In the genomic region with DNA sequence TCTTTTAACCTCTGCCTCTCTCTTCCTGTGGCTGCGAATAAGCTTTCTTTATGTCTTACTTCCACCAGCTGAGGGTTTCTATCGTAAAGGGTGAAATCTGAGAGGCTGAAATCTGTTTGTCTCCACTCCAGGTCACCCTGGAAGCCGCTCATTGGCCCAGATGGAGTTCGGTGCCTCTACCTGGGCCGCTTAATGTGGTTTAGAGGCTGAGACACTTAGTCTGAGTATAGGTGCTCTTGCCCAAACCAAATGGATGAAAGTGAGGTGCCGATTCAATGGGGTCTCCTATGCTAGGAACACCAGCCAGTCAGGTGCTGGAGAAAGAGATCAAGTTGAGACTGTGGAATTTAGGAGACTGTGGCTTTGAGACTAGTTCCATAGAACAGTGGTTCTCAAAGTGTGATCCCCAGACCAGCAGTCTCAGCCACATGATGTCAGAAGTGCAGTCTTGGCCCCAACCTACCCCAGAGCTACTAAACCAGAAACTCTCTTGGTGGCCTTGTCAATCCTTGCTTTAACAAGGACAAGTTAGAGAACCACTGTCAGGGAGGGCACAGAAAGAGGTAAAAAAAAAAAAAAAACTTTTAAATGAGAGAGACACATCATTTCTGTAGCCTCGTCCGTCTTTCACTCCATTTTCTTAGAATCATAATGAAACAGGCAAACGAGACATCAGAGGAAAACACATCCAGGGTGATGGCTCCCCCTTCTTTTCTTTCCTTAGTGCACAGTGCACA, we compare ENCODE assay signal across 10 cellular contexts. TPM values are rescaled to one million over a fixed set of nuclear protein-coding genes. Genes with fewer than 3 reads are reported as not detected.
DNase-seq lines count a peak whose midpoint lies in the region; ATAC-seq and TF ChIP-seq lines count a peak whose summit lies in the region.
"Had no signal": no experiment of that assay in that cellular context is flagged by ENCODE, and none has a peak within 500 bp of the region (broad histone marks: within the 10 kb centered on the region; RNA-seq: fewer than 3 reads in every experiment).

No MANE protein-coding gene starts in this region.

- H3K36me3 Mint-ChIP-seq in activated T-cell treated with anti-CD3 and anti-CD28 coated beads, Interleukin-2, amount 50 U/mL, for 24 hours (ENCODE audit: low read depth) = no peaks in the 10 kb centered on the region
- no peaks in the 10 kb centered on the region for H3K36me3 Mint-ChIP-seq in activated T-cell treated with anti-CD3 and anti-CD28 coated beads, Interleukin-2, amount 50 U/mL, for 72 hours (ENCODE audit: insufficient read depth in 2 of 2)
- H3K36me3 Mint-ChIP-seq in stimulated activated effector memory CD8-positive, alpha-beta T cell treated with anti-CD3 and anti-CD28 coated beads, Interleukin-12 subunit alpha, Interleukin-12 subunit beta, amount 100 ng/mL, for 72 hours = peaks cover 22% of the 10 kb centered on the region
- H3K36me3 Mint-ChIP-seq: neural progenitor cell had no signal

- H3K36me3 ChIP-seq in body of pancreas (replicated peaks in 1 of 2; ENCODE audit: insufficient read depth in 1 of 2, low read depth in 2 of 2) = no peaks in the 10 kb centered on the region
- no peaks in the 10 kb centered on the region for H3K36me3 ChIP-seq in right lobe of liver
- H3K36me3 ChIP-seq: neural progenitor cell had no signal

- no peaks in the 10 kb centered on the region for H3K4me1 ChIP-seq in body of pancreas
- no peaks in the 10 kb centered on the region for H3K4me1 ChIP-seq in right lobe of liver
- H3K4me1 ChIP-seq: neural progenitor cell had no signal

- ATAC-seq in HG02884 (IDR thresholded peaks at IDR 0.05; ENCODE audit: unreplicated experiment) = peak; percentile 67
- ATAC-seq in activated T-cell treated with anti-CD3 and anti-CD28 coated beads, Interleukin-2, amount 50 U/mL, for 72 hours (replicated peaks in 1 of 2) = peak; percentile 91 to 92
- peak; percentile 96 for ATAC-seq in stimulated activated effector memory CD8-positive, alpha-beta T cell treated with anti-CD3 and anti-CD28 coated beads, Interleukin-12 subunit alpha, Interleukin-12 subunit beta, amount 100 ng/mL, for 72 hours
- ATAC-seq in body of pancreas = no peak
- no peak for ATAC-seq in right lobe of liver

- H3K4me3 Mint-ChIP-seq in activated T-cell treated with anti-CD3 and anti-CD28 coated beads, Interleukin-2, amount 50 U/mL, for 24 hours = peak overlapping the region; percentile 38
- peak overlapping the region; percentile 34 to 67 for H3K4me3 Mint-ChIP-seq in activated T-cell treated with anti-CD3 and anti-CD28 coated beads, Interleukin-2, amount 50 U/mL, for 72 hours
- H3K4me3 Mint-ChIP-seq in stimulated activated effector memory CD8-positive, alpha-beta T cell treated with anti-CD3 and anti-CD28 coated beads, Interleukin-12 subunit alpha, Interleukin-12 subunit beta, amount 100 ng/mL, for 72 hours = peak overlapping the region; percentile 53
- H3K4me3 Mint-ChIP-seq: neural progenitor cell had no signal

- peak overlapping the region; percentile 98 for H3K27ac Mint-ChIP-seq in activated T-cell treated with anti-CD3 and anti-CD28 coated beads, Interleukin-2, amount 50 U/mL, for 24 hours
- peak overlapping the region; percentile 80 for H3K27ac Mint-ChIP-seq in activated T-cell treated with anti-CD3 and anti-CD28 coated beads, Interleukin-2, amount 50 U/mL, for 72 hours
- peak overlapping the region; percentile 89 for H3K27ac Mint-ChIP-seq in stimulated activated effector memory CD8-positive, alpha-beta T cell treated with anti-CD3 and anti-CD28 coated beads, Interleukin-12 subunit alpha, Interleukin-12 subunit beta, amount 100 ng/mL, for 72 hours
- H3K27ac Mint-ChIP-seq: neural progenitor cell had no signal

- DNase-seq in activated T-cell treated with anti-CD3 and anti-CD28 coated beads, Interleukin-2, amount 50 U/mL, for 24 hours = peak; percentile 59
- DNase-seq in activated T-cell treated with anti-CD3 and anti-CD28 coated beads, Interleukin-2, amount 50 U/mL, for 1 hour = no peak
- DNase-seq in activated T-cell treated with anti-CD3 and anti-CD28 coated beads, Interleukin-2, amount 50 U/mL, for 72 hours = peak; percentile 68 to 77
- peak in 1 of 2 donors; percentile 83 for DNase-seq in stimulated activated effector memory CD8-positive, alpha-beta T cell treated with anti-CD3 and anti-CD28 coated beads, Interleukin-12 subunit alpha, Interleukin-12 subunit beta, amount 100 ng/mL, for 72 hours (ENCODE audit: low spot score in 2 of 2)
- DNase-seq in body of pancreas (no peak), dorsolateral prefrontal cortex (no peak), right lobe of liver (no peak)

- TF ChIP-seq POLR2A in body of pancreas (IDR thresholded peaks at IDR 0.05) (no peak), right lobe of liver (IDR thresholded peaks at IDR 0.05) (no peak)

- no peaks in the 10 kb centered on the region for H3K9me3 ChIP-seq in body of pancreas
- H3K9me3 ChIP-seq in right lobe of liver = no peaks in the 10 kb centered on the region

- H3K27me3 Mint-ChIP-seq in activated T-cell treated with anti-CD3 and anti-CD28 coated beads, Interleukin-2, amount 50 U/mL, for 24 hours = peaks cover 17% of the 10 kb centered on the region
- peaks cover 37% of the 10 kb centered on the region for H3K27me3 Mint-ChIP-seq in activated T-cell treated with anti-CD3 and anti-CD28 coated beads, Interleukin-2, amount 50 U/mL, for 72 hours (ENCODE audit: low read depth)

- H3K9me3 Mint-ChIP-seq in activated T-cell treated with anti-CD3 and anti-CD28 coated beads, Interleukin-2, amount 50 U/mL, for 24 hours = no peaks in the 10 kb centered on the region
- no peaks in the 10 kb centered on the region for H3K9me3 Mint-ChIP-seq in activated T-cell treated with anti-CD3 and anti-CD28 coated beads, Interleukin-2, amount 50 U/mL, for 72 hours
- H3K9me3 Mint-ChIP-seq in stimulated activated effector memory CD8-positive, alpha-beta T cell treated with anti-CD3 and anti-CD28 coated beads, Interleukin-12 subunit alpha, Interleukin-12 subunit beta, amount 100 ng/mL, for 72 hours = no peaks in the 10 kb centered on the region

- no peak overlapping the region for H3K4me3 ChIP-seq in body of pancreas
- H3K4me3 ChIP-seq in dorsolateral prefrontal cortex = no peak overlapping the region
- no peak overlapping the region for H3K4me3 ChIP-seq in right lobe of liver
- H3K4me3 ChIP-seq: neural progenitor cell had no signal

- WGBS in body of pancreas, 2 donors = 61 to 75% methylated on average over 9 of the region's 9 CpGs
- 54% methylated on average over 9 of the region's 9 CpGs for WGBS in right lobe of liver (ENCODE audit: insufficient coverage, low coverage, low lambda C conversion rate, missing lambda C conversion rate)

- intact Hi-C loops in body of pancreas (cut with DNase I) = no loop called here
- intact Hi-C loops in dorsolateral prefrontal cortex (cut with DNase I) = loop anchor here in 1 of 2 donors (5.0 kb wide), 1 partner anchor 68 kb away; no protein-coding TSS in a partner anchor
- intact Hi-C loops in right lobe of liver (cut with DNase I) = no loop called here

- H3K27me3 ChIP-seq in body of pancreas (no peaks in the 10 kb centered on the region), dorsolateral prefrontal cortex (no peaks in the 10 kb centered on the region), right lobe of liver (no peaks in the 10 kb centered on the region)
- H3K27me3 ChIP-seq: neural progenitor cell had no signal

- H3K27ac ChIP-seq in body of pancreas (peak overlapping the region in 1 of 4 donors; percentile 19), dorsolateral prefrontal cortex (peak overlapping the region in 7 of 59 donors; percentile 23 to 51 (median 36)), right lobe of liver (no peak overlapping the region)
- H3K27ac ChIP-seq: neural progenitor cell had no signal

- H3K4me1 Mint-ChIP-seq in activated T-cell treated with anti-CD3 and anti-CD28 coated beads, Interleukin-2, amount 50 U/mL, for 24 hours (ENCODE audit: low read depth) = peaks cover 79% of the 10 kb centered on the region
- peaks cover 79% of the 10 kb centered on the region for H3K4me1 Mint-ChIP-seq in activated T-cell treated with anti-CD3 and anti-CD28 coated beads, Interleukin-2, amount 50 U/mL, for 72 hours (ENCODE audit: low read depth)
- peaks cover 80% of the 10 kb centered on the region for H3K4me1 Mint-ChIP-seq in stimulated activated effector memory CD8-positive, alpha-beta T cell treated with anti-CD3 and anti-CD28 coated beads, Interleukin-12 subunit alpha, Interleukin-12 subunit beta, amount 100 ng/mL, for 72 hours
- H3K4me1 Mint-ChIP-seq: neural progenitor cell had no signal

- TF ChIP-seq CTCF in body of pancreas (IDR thresholded peaks at IDR 0.05) = no peak
- no peak for TF ChIP-seq CTCF in dorsolateral prefrontal cortex (IDR thresholded peaks at IDR 0.05 in 54 of 56, conservative IDR thresholded peaks at IDR 0.05 in 2 of 56; ENCODE audit: low read depth in 1 of 56, partially characterized antibody in 56 of 56)
- TF ChIP-seq CTCF in right lobe of liver (IDR thresholded peaks at IDR 0.05) = no peak

RNA-seq across cellular contexts. Expression of a gene that starts 54.9 kb away (rescaled TPM):
- total RNA-seq in activated T-cell treated with anti-CD3 and anti-CD28 coated beads, Interleukin-2, amount 50 U/mL, for 72 hours = under 1 TPM in 1 of 2 donors, not detected in 1; 0.46 TPM
- total RNA-seq in body of pancreas = 1 to 10 TPM; 1.8 to 7.9 TPM
- 1 to 10 TPM in 4 of 120 experiments, under 1 TPM in 56, not detected in 60; 0.15 to 7.8 (median 0.41) TPM for total RNA-seq in dorsolateral prefrontal cortex
- 1 to 10 TPM in 3 of 6 experiments, under 1 TPM in 3; 0.66 to 1.5 (median 0.92) TPM for total RNA-seq in right lobe of liver

RNA-seq across cellular contexts. Expression of a gene that starts 56.8 kb away (rescaled TPM):
- not detected for total RNA-seq in activated T-cell treated with anti-CD3 and anti-CD28 coated beads, Interleukin-2, amount 50 U/mL, for 72 hours
- total RNA-seq in body of pancreas (not detected), dorsolateral prefrontal cortex (under 1 TPM in 2 of 120 experiments, not detected in 118; 0.38 to 0.43 TPM), right lobe of liver (under 1 TPM in 1 of 6 experiments, not detected in 5; 0.27 TPM)
- total RNA-seq: urinary bladder had no signal

Comparison
In these comparisons a context has a peak if more than half of its experiments do, and no peak if none do; other contexts are left out.
1. DNase-seq: peak in activated T-cell treated with anti-CD3 and anti-CD28 coated beads, Interleukin-2, amount 50 U/mL, for 24 hours (single experiment) and activated T-cell treated with anti-CD3 and anti-CD28 coated beads, Interleukin-2, amount 50 U/mL, for 72 hours (2 of 2); none in activated T-cell treated with anti-CD3 and anti-CD28 coated beads, Interleukin-2, amount 50 U/mL, for 1 hour (single experiment), body of pancreas (0 of 4), dorsolateral prefrontal cortex (0 of 10) and right lobe of liver (0 of 3).
2. ATAC-seq: peak in HG02884 (single experiment), activated T-cell treated with anti-CD3 and anti-CD28 coated beads, Interleukin-2, amount 50 U/mL, for 72 hours (2 of 2) and stimulated activated effector memory CD8-positive, alpha-beta T cell treated with anti-CD3 and anti-CD28 coated beads, Interleukin-12 subunit alpha, Interleukin-12 subunit beta, amount 100 ng/mL, for 72 hours (single experiment); none in body of pancreas (single experiment) and right lobe of liver (0 of 4).
3. Peak in every context shown above with its lines, with median percentiles within 50 percentile points of each other: H3K27ac Mint-ChIP-seq and H3K4me3 Mint-ChIP-seq.